In genomic region chr11:813440-814096, GRCh38 we compare ENCODE assay signal across 16 cellular contexts. TPM values are rescaled to one million over a fixed set of nuclear protein-coding genes. Genes with fewer than 3 reads are reported as not detected.
A peak's percentile ranks its signal among the peaks of the same experiment; 100 is the strongest.
DNase-seq lines count a peak whose midpoint lies in the region; ATAC-seq and TF ChIP-seq lines count a peak whose summit lies in the region.
"Had no signal": no experiment of that assay in that cellular context is flagged by ENCODE, and none has a peak within 500 bp of the region (broad histone marks: within the 10 kb centered on the region; RNA-seq: fewer than 3 reads in every experiment).

No MANE protein-coding gene starts in this region.

- H3K27me3 Mint-ChIP-seq in H9 (ENCODE audit: low read depth), result peaks cover under 1% of the 10 kb centered on the region; the same call in 1 of the 2 replicates

- no peaks in the 10 kb centered on the region for H3K9me3 Mint-ChIP-seq in H9
- H3K9me3 Mint-ChIP-seq: activated T-helper 2 cell treated with anti-CD3 and anti-CD28 coated beads, Interferon-gamma antibody, Interleukin-2, Interleukin-4, amounts not matched to agents 10 μg/mL and 5 μg/mL and 100 μg/mL, durations not matched to agents 14 hours and 24 hours and 36 hours had no signal

- no peak for TF ChIP-seq CTCF in H9 (conservative IDR thresholded peaks at IDR 0.05)

- WGBS in H9 (ENCODE audit: extremely low coverage, insufficient read length, low lambda C conversion rate), result no CpG with 5 or more reads among the region's 9 CpGs

- H3K79me2 ChIP-seq in H9 (ENCODE audit: insufficient read depth, low read length), result peaks cover 10% of the 10 kb centered on the region; the same call in 1 of the 2 replicates

- H2BK5ac ChIP-seq in H9 (ENCODE audit: insufficient read length, low read length), result no peak overlapping the region

- peaks cover 29 to 40% (median 30%) of the 10 kb centered on the region in 3 experiments for H3K36me3 Mint-ChIP-seq in H9 (ENCODE audit: insufficient read depth in 1 of 3, low read depth in 3 of 3)

- H2AFZ ChIP-seq in H9 (ENCODE audit: low read length), result no peak overlapping the region

- no peak overlapping the region for H3K27ac ChIP-seq in H9 (ENCODE audit: insufficient read length, low read depth, low read length)
- peak overlapping the region; percentile 56 for H3K27ac ChIP-seq in iPS-20b (ENCODE audit: low read length)
- H3K27ac ChIP-seq: SJCRH30 had no signal

- no peak overlapping the region for H4K8ac ChIP-seq in H9 (replicated peaks; ENCODE audit: insufficient read length, low read depth, low read length)

- peak overlapping the region in 2 of 3 experiments; percentile 13 to 91; a peak in 3 of 7 replicates for H3K27ac Mint-ChIP-seq in H9

- H2BK120ac ChIP-seq in H9 (ENCODE audit: low read depth, low read length, poor library complexity, severe bottlenecking), result no peak overlapping the region

- H4K91ac ChIP-seq in H9 (ENCODE audit: insufficient read length, low read depth, low read length), result no peak overlapping the region

- no peak overlapping the region for H3T11ph ChIP-seq in H9 (ENCODE audit: low read length)

- peak; percentile 32 for DNase-seq in ELF-1 (ENCODE audit: low read depth, low spot score)
- DNase-seq in H9, result no peak
- DNase-seq in D341Med (ENCODE audit: low spot score), result no peak
- DNase-seq in NCI-H2196 treated with DMSO at 0.1 percent for 48 hours (lab: John Stamatoyannopoulos, UW; ENCODE audit: unreplicated experiment), result no peak
- no peak for DNase-seq in germinal center (ENCODE audit: low spot score)
- DNase-seq: activated CD4-positive, alpha-beta T cell treated with anti-CD3 and anti-CD28 coated beads, Interleukin-2, amount 50 U/mL, for 4 hours; head of caudate nucleus; KG1; kidney; NCI-H2171 treated with DMSO at 0.1 percent for 48 hours; right cardiac atrium; SJCRH30; stimulated activated CD4-positive, alpha-beta T cell treated with anti-CD3 and anti-CD28 coated beads, Interleukin-2, amount 100 ng/mL, for 24 hours had no signal

- H2AK5ac ChIP-seq in H9 (ENCODE audit: insufficient read length, low read length), result no peak overlapping the region

- H3K4ac ChIP-seq in H9 (ENCODE audit: low read depth, low read length), result no peak overlapping the region

- H3K9ac ChIP-seq in H9 (ENCODE audit: extremely low read depth, insufficient read length, low read length), result no peak overlapping the region
- no peak overlapping the region for H3K9ac ChIP-seq in iPS-20b (ENCODE audit: low read depth, low read length)

- no peak overlapping the region for H3K4me3 Mint-ChIP-seq in H9

- no peaks in the 10 kb centered on the region for H4K20me1 ChIP-seq in H9 (ENCODE audit: control insufficient read depth, insufficient read depth, insufficient read length)

- H3K36me3 ChIP-seq in iPS-20b (ENCODE audit: insufficient read depth, low read depth, low read length), result peaks cover 42% of the 10 kb centered on the region

- no peak overlapping the region for H2BK15ac ChIP-seq in H9 (ENCODE audit: low read depth, low read length)

- H4K5ac ChIP-seq in H9 (ENCODE audit: insufficient read length, low read depth, low read length), result no peak overlapping the region

- no peak overlapping the region for H3K4me2 ChIP-seq in H9 (ENCODE audit: insufficient read depth, insufficient read length, low read length)

- no peak overlapping the region for H3K18ac ChIP-seq in H9 (ENCODE audit: insufficient read length, low read depth, low read length)

- peaks cover 9% of the 10 kb centered on the region for H3K79me1 ChIP-seq in H9 (ENCODE audit: insufficient read depth, low read depth, low read length, poor library complexity, severe bottlenecking)

- H3K56ac ChIP-seq in H9 (ENCODE audit: insufficient read length, low read depth, low read length), result no peak overlapping the region

- H3K23ac ChIP-seq in H9 (ENCODE audit: insufficient read length, low read depth, low read length), result no peak overlapping the region

- ATAC-seq in SK-N-SH treated with all-trans-retinoic acid at 6 μM for 48 hours, result no peak
- ATAC-seq: right cardiac atrium had no signal

- H3K9me3 ChIP-seq in H9 (ENCODE audit: control insufficient read depth, low read depth, low read length) (no peaks in the 10 kb centered on the region), iPS-20b (ENCODE audit: insufficient read depth, low read depth, low read length) (no peaks in the 10 kb centered on the region)
- H3K9me3 ChIP-seq: SJCRH30 had no signal

- H2BK12ac ChIP-seq in H9 (ENCODE audit: insufficient read length, low read depth, low read length), result no peak overlapping the region

- no peaks in the 10 kb centered on the region for H3K27me3 ChIP-seq in H9 (ENCODE audit: insufficient read depth, low read length)
- H3K27me3 ChIP-seq in iPS-20b (ENCODE audit: insufficient read depth, low read length), result no peaks in the 10 kb centered on the region
- H3K27me3 ChIP-seq: SJCRH30 had no signal

- H3K14ac ChIP-seq in H9 (ENCODE audit: insufficient read depth, low read length), result no peak overlapping the region

- no peak overlapping the region for H2BK20ac ChIP-seq in H9 (ENCODE audit: low read depth, low read length, poor library complexity, severe bottlenecking)

- H3K23me2 ChIP-seq in H9 (ENCODE audit: insufficient read length, low read depth, low read length, poor library complexity, severe bottlenecking), result peaks cover 12% of the 10 kb centered on the region

- peaks cover 15 to 37% of the 10 kb centered on the region in 2 experiments for H3K4me1 Mint-ChIP-seq in H9

- H3K4me3 ChIP-seq in iPS-20b (ENCODE audit: low read length), result no peak overlapping the region
- H3K4me3 ChIP-seq: SJCRH30 had no signal

- H3K4me1 ChIP-seq in H9 (ENCODE audit: insufficient read depth, low read length) (no peaks in the 10 kb centered on the region), iPS-20b (ENCODE audit: insufficient read depth, low read length) (peaks cover 6% of the 10 kb centered on the region; the same call in 1 of the 2 replicates)

TF ChIP-seq in SK-N-SH treated with all-trans-retinoic acid at 6 μM for 48 hours, 23 proteins besides CTCF, POLR2A, EP300 and RAD21:
- TF ChIP-seq ESRRG (CRISPR knock-in tag; IDR thresholded peaks at IDR 0.05) (no peak), CREB5 (CRISPR knock-in tag; IDR thresholded peaks at IDR 0.05; ENCODE audit: low read depth) (0 out of 2 replicates have a peak, but pooled peaks have one; percentile 8)

RNA-seq across cellular contexts. Expression of gene RPLP2, which starts 3.8 kb away (rescaled TPM):
- total RNA-seq in H9 (2021), result 2,138 and 2,312 TPM in 2 replicates

RNA-seq across cellular contexts. Expression of gene PNPLA2, which starts 5.1 kb away (rescaled TPM):
- total RNA-seq in H9 (2021), result 62.3 and 67.3 TPM in 2 replicates

RNA-seq across cellular contexts. Expression of gene PIDD1, which starts 8.5 kb away (rescaled TPM):
- total RNA-seq in H9 (2021), result 25.3 and 26.6 TPM in 2 replicates

RNA-seq across cellular contexts. Expression of gene CRACR2B, which starts 14.2 kb away (rescaled TPM):
- total RNA-seq in H9 (2021), result 28.8 and 29.0 TPM in 2 replicates

RNA-seq across cellular contexts. Expression of gene SLC25A22, which starts 15.5 kb away (rescaled TPM):
- 51.9 and 54.6 TPM in 2 replicates for total RNA-seq in H9 (2021)
